Comparison of ENCODE assay signal across 1 cellular context in genomic region chrX:77900688-77901087, GRCh38.
A peak's percentile ranks its signal among the peaks of the same experiment; 100 is the strongest.
TF ChIP-seq lines count a peak whose summit lies in the region.

No MANE protein-coding gene starts in this region.

TF ChIP-seq in K562, 482 proteins besides CTCF, POLR2A, EP300 and RAD21:
- TF ChIP-seq CEBPG (CRISPR knock-in tag; IDR thresholded peaks at IDR 0.05) (no peak), CEBPG (tag; conservative IDR thresholded peaks at IDR 0.05 in 1 of 2, IDR thresholded peaks at IDR 0.05 in 1 of 2) (0 out of 4 replicates have a peak, but pooled peaks of 1 of the 2 experiments have one; percentile 22), CREB1 (IDR thresholded peaks at IDR 0.05) (no peak), CREB1 (CRISPR knock-in tag; IDR thresholded peaks at IDR 0.05) (no peak)
